Comparison of ENCODE assay signal across 25 cellular contexts in the genomic region with DNA sequence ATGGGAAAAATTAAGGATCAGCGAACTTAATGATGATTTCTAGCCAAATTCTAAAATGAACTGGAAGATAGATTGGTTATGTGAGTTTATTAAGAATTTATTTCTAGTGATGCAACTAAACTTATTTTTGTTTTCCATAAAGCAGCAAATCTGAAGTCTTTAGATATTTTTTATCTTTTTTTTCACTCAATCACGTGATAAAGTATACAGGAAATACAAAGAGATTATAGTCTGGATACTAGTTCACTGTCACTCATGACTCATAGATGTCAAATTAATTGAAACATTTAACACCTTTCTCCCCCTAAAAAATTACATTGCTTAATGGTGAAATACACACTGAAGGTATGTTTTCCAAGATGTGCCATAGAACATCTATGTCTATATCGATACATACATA.
"Had no signal": no experiment of that assay in that cellular context is flagged by ENCODE, and none has a peak within 500 bp of the region (broad histone marks: within the 10 kb centered on the region; RNA-seq: fewer than 3 reads in every experiment).

No MANE protein-coding gene starts in this region.

- ATAC-seq: effector memory CD8-positive, alpha-beta T cell; foreskin keratinocyte; gastroesophageal sphincter; heart right ventricle; left cardiac atrium; left lung; left ventricle myocardium superior; lower lobe of right lung; mucosa of descending colon had no signal

- H3K4me3 ChIP-seq: colonic mucosa, esophagus muscularis mucosa, gastroesophageal sphincter, heart right ventricle, left lung, lower lobe of right lung, mucosa of descending colon had no signal

- H3K27me3 ChIP-seq: colonic mucosa, esophagus muscularis mucosa, foreskin keratinocyte, gastroesophageal sphincter, heart right ventricle, left lung had no signal

- H3K27me3 Mint-ChIP-seq: dendritic cell treated with granulocyte-macrophage colony-stimulating factor and Interleukin-4, amounts not matched to agents 40 ng/mL and 50 ng/mL, for 4 days; effector memory CD8-positive, alpha-beta T cell; naive B cell had no signal

- H3K36me3 Mint-ChIP-seq: mesothelial cell of epicardium, naive B cell had no signal

- H3K27ac Mint-ChIP-seq: dendritic cell treated with granulocyte-macrophage colony-stimulating factor and Interleukin-4, amounts not matched to agents 40 ng/mL and 50 ng/mL, for 4 days; effector memory CD8-positive, alpha-beta T cell; endodermal cell; mesothelial cell of epicardium; naive B cell had no signal

- H3K4me1 Mint-ChIP-seq: naive B cell had no signal

- FAIRE-seq: endothelial cell of umbilical vein, frontal cortex, islet of Langerhans, keratinocyte had no signal

- H3K9me3 ChIP-seq: colonic mucosa, esophagus muscularis mucosa, gastroesophageal sphincter, heart right ventricle, left lung, lower lobe of right lung, mucosa of descending colon had no signal

- H3K9me3 Mint-ChIP-seq: dendritic cell treated with granulocyte-macrophage colony-stimulating factor and Interleukin-4, amounts not matched to agents 40 ng/mL and 50 ng/mL, for 4 days; endodermal cell; mesothelial cell of epicardium; naive B cell had no signal

- H3K27ac ChIP-seq: colonic mucosa, esophagus muscularis mucosa, foreskin keratinocyte, gastroesophageal sphincter, heart right ventricle, left lung, lower lobe of right lung had no signal

- H3K4me1 ChIP-seq: colonic mucosa, esophagus muscularis mucosa, gastroesophageal sphincter, heart right ventricle, left lung, lower lobe of right lung had no signal

- H3K4me3 Mint-ChIP-seq: dendritic cell treated with granulocyte-macrophage colony-stimulating factor and Interleukin-4, amounts not matched to agents 40 ng/mL and 50 ng/mL, for 4 days; effector memory CD8-positive, alpha-beta T cell; endodermal cell; mesothelial cell of epicardium; naive B cell had no signal

- H3K36me3 ChIP-seq: colonic mucosa, esophagus muscularis mucosa, gastroesophageal sphincter, heart right ventricle, left lung, lower lobe of right lung had no signal

- DNase-seq: colonic mucosa; cortex of kidney; effector CD8-positive, alpha-beta T cell; effector memory CD8-positive, alpha-beta T cell; endodermal cell; foreskin keratinocyte; glutamatergic neuron; head of caudate nucleus; heart right ventricle; hippocampal formation; left cardiac atrium; left lung; left ventricle myocardium superior; lower lobe of right lung; mesenchymal stem cell; mucosa of descending colon; naive B cell had no signal
